Comparison of ENCODE assay signal across 29 cellular contexts in the genomic region with DNA sequence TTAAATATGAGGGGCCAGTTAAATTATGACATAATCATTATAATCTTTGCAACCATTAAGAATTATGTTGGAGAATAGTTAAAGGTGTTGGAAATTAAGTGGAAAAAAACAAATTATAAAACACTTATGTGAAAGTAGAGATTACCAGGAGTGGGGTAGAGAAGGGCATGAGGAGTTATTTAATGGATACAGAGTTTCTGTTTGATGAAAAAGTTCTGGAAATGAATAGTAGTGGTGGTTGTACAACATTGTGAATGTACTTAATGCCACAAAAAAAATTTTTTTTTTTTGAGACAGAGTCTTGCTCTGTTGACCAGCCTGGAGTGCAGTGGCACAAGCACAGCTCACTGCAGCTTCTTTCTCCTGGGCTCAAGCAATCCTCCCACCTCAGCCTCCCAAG.
"Had no signal": no experiment of that assay in that cellular context is flagged by ENCODE, and none has a peak within 500 bp of the region (broad histone marks: within the 10 kb centered on the region; RNA-seq: fewer than 3 reads in every experiment).

No MANE protein-coding gene starts in this region.

- H3K9me3 ChIP-seq: ovary, psoas muscle, sigmoid colon, suprapubic skin, testis, tibial artery, transverse colon, upper lobe of right lung, uterus had no signal

- DNase-seq: naive thymus-derived CD4-positive, alpha-beta T cell; natural killer cell; occipital lobe; ovary; posterior cingulate gyrus; psoas muscle; right cardiac atrium; sigmoid colon; small intestine; stimulated activated CD4-positive, alpha-beta T cell treated with anti-CD3 and anti-CD28 coated beads, Interleukin-15, amount 100 ng/mL, for 24 hours; stimulated activated CD4-positive, alpha-beta T cell treated with anti-CD3 and anti-CD28 coated beads, Interleukin-2, amount 100 ng/mL, for 24 hours; stimulated activated CD4-positive, alpha-beta T cell treated with anti-CD3 and anti-CD28 coated beads, Interleukin-2, amount 100 ng/mL, for 48 hours; stimulated activated CD4-positive, alpha-beta T cell treated with anti-CD3 and anti-CD28 coated beads, Interleukin-4, amount 100 ng/mL, for 24 hours; stimulated activated naive CD4-positive, alpha-beta T cell; stimulated activated naive CD8-positive, alpha-beta T cell treated with anti-CD3 and anti-CD28 coated beads, Interleukin-15, amount 100 ng/mL, for 72 hours; stimulated activated naive CD8-positive, alpha-beta T cell treated with anti-CD3 and anti-CD28 coated beads, Interleukin-15, Interleukin-2, amounts not matched to agents 100 U/mL and 50 U/mL, for 24 hours; substantia nigra; testis; tibial artery; transverse colon; upper lobe of right lung; uterus had no signal

- H3K27me3 Mint-ChIP-seq: naive thymus-derived CD4-positive, alpha-beta T cell; progenitor cell of endocrine pancreas; stimulated activated memory B cell treated with anti-CD40 and anti-IgM and Interleukin-4, amounts not matched to agents 10 μg/mL and 1 μg/mL and 100 μg/mL, for 72 hours; stimulated activated naive CD8-positive, alpha-beta T cell treated with anti-CD3 and anti-CD28 coated beads, Interleukin-15, amount 100 ng/mL, for 72 hours had no signal

- H3K36me3 ChIP-seq: neural progenitor cell, ovary, sigmoid colon, suprapubic skin, tibial artery, transverse colon, upper lobe of right lung, uterus had no signal

- H3K36me3 Mint-ChIP-seq: natural killer cell; neural progenitor cell; stimulated activated memory B cell treated with anti-CD40 and anti-IgM and Interleukin-4, amounts not matched to agents 10 μg/mL and 1 μg/mL and 100 μg/mL, for 72 hours; type B pancreatic cell had no signal

- H3K27me3 ChIP-seq: neural progenitor cell, ovary, sigmoid colon, suprapubic skin, testis, tibial artery, transverse colon, upper lobe of right lung, uterus had no signal

- ATAC-seq: naive thymus-derived CD4-positive, alpha-beta T cell; natural killer cell; psoas muscle; right cardiac atrium; stimulated activated memory B cell treated with anti-CD40 and anti-IgM and Interleukin-4, amounts not matched to agents 10 μg/mL and 1 μg/mL and 100 μg/mL, for 72 hours; stimulated activated naive CD8-positive, alpha-beta T cell treated with anti-CD3 and anti-CD28 coated beads, Interleukin-15, amount 100 ng/mL, for 72 hours; stimulated activated naive CD8-positive, alpha-beta T cell treated with anti-CD3 and anti-CD28 coated beads, Interleukin-15, Interleukin-2, amounts not matched to agents 100 U/mL and 50 U/mL, for 24 hours; upper lobe of right lung had no signal

- H3K4me1 Mint-ChIP-seq: nephron, neural progenitor cell had no signal

- H3K9me3 Mint-ChIP-seq: natural killer cell; nephron; neural progenitor cell; stimulated activated memory B cell treated with anti-CD40 and anti-IgM and Interleukin-4, amounts not matched to agents 10 μg/mL and 1 μg/mL and 100 μg/mL, for 72 hours; stimulated activated naive CD8-positive, alpha-beta T cell treated with anti-CD3 and anti-CD28 coated beads, Interleukin-15, amount 100 ng/mL, for 72 hours; type B pancreatic cell had no signal

- FAIRE-seq: small intestine had no signal

- H3K4me1 ChIP-seq: neural progenitor cell, parathyroid adenoma, psoas muscle, sigmoid colon, suprapubic skin, testis, tibial artery, transverse colon, upper lobe of right lung, uterus had no signal

- H3K4me2 ChIP-seq: neural progenitor cell had no signal

- H3K4me3 ChIP-seq: neural progenitor cell, ovary, psoas muscle, sigmoid colon, suprapubic skin, testis, tibial artery, transverse colon, upper lobe of right lung, uterus had no signal

- H3K27ac ChIP-seq: neural progenitor cell, ovary, parathyroid adenoma, psoas muscle, sigmoid colon, suprapubic skin, testis, tibial artery, transverse colon, upper lobe of right lung, uterus had no signal

- H3K4me3 Mint-ChIP-seq: naive thymus-derived CD4-positive, alpha-beta T cell; natural killer cell; nephron; neural progenitor cell; stimulated activated memory B cell treated with anti-CD40 and anti-IgM and Interleukin-4, amounts not matched to agents 10 μg/mL and 1 μg/mL and 100 μg/mL, for 72 hours; stimulated activated naive CD8-positive, alpha-beta T cell treated with anti-CD3 and anti-CD28 coated beads, Interleukin-15, amount 100 ng/mL, for 72 hours; type B pancreatic cell had no signal

- H3K79me2 ChIP-seq: parathyroid adenoma had no signal

- H3K27ac Mint-ChIP-seq: natural killer cell; nephron; neural progenitor cell; progenitor cell of endocrine pancreas; stimulated activated memory B cell treated with anti-CD40 and anti-IgM and Interleukin-4, amounts not matched to agents 10 μg/mL and 1 μg/mL and 100 μg/mL, for 72 hours; stimulated activated naive CD8-positive, alpha-beta T cell treated with anti-CD3 and anti-CD28 coated beads, Interleukin-15, amount 100 ng/mL, for 72 hours; type B pancreatic cell had no signal

- H2AFZ ChIP-seq: neural progenitor cell, parathyroid adenoma had no signal

- H3K9ac ChIP-seq: neural progenitor cell, parathyroid adenoma had no signal
